1 cellular context compared by ENCODE assay signal in the genomic region with DNA sequence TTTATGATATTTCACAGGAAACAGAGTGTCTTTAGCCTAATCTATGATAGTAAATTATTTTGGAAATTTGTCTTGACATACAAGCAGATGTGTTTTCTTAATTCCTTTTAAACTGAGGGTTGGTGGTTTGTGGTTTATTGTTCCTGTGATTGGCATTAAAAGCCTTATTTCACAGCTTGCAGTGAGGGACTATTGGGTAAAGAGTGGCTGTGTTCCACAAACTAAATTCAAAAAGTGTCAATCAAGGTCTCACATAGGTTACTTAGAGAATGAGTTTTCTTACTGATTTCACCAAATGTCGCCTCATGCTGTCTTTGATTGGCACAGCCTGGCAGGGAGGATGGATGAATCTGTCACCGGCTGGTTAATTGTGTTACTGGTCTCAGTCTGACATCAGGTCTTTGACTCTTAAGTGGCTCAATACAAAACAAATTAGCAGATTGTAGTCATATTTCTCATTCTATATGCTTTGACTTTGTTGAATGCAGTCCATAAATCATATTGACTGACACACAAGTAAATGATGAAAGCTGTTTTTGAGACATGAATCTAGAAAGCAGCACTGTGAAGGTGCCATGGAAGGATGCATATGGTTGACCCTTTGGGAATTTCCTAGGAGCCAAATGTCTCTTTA.
TF ChIP-seq lines count a peak whose summit lies in the region.

No MANE protein-coding gene starts in this region.

TF ChIP-seq in GM23338, 12 proteins besides CTCF, POLR2A, EP300 and RAD21 (continued from another document):
- TF ChIP-seq, protein P1, sequence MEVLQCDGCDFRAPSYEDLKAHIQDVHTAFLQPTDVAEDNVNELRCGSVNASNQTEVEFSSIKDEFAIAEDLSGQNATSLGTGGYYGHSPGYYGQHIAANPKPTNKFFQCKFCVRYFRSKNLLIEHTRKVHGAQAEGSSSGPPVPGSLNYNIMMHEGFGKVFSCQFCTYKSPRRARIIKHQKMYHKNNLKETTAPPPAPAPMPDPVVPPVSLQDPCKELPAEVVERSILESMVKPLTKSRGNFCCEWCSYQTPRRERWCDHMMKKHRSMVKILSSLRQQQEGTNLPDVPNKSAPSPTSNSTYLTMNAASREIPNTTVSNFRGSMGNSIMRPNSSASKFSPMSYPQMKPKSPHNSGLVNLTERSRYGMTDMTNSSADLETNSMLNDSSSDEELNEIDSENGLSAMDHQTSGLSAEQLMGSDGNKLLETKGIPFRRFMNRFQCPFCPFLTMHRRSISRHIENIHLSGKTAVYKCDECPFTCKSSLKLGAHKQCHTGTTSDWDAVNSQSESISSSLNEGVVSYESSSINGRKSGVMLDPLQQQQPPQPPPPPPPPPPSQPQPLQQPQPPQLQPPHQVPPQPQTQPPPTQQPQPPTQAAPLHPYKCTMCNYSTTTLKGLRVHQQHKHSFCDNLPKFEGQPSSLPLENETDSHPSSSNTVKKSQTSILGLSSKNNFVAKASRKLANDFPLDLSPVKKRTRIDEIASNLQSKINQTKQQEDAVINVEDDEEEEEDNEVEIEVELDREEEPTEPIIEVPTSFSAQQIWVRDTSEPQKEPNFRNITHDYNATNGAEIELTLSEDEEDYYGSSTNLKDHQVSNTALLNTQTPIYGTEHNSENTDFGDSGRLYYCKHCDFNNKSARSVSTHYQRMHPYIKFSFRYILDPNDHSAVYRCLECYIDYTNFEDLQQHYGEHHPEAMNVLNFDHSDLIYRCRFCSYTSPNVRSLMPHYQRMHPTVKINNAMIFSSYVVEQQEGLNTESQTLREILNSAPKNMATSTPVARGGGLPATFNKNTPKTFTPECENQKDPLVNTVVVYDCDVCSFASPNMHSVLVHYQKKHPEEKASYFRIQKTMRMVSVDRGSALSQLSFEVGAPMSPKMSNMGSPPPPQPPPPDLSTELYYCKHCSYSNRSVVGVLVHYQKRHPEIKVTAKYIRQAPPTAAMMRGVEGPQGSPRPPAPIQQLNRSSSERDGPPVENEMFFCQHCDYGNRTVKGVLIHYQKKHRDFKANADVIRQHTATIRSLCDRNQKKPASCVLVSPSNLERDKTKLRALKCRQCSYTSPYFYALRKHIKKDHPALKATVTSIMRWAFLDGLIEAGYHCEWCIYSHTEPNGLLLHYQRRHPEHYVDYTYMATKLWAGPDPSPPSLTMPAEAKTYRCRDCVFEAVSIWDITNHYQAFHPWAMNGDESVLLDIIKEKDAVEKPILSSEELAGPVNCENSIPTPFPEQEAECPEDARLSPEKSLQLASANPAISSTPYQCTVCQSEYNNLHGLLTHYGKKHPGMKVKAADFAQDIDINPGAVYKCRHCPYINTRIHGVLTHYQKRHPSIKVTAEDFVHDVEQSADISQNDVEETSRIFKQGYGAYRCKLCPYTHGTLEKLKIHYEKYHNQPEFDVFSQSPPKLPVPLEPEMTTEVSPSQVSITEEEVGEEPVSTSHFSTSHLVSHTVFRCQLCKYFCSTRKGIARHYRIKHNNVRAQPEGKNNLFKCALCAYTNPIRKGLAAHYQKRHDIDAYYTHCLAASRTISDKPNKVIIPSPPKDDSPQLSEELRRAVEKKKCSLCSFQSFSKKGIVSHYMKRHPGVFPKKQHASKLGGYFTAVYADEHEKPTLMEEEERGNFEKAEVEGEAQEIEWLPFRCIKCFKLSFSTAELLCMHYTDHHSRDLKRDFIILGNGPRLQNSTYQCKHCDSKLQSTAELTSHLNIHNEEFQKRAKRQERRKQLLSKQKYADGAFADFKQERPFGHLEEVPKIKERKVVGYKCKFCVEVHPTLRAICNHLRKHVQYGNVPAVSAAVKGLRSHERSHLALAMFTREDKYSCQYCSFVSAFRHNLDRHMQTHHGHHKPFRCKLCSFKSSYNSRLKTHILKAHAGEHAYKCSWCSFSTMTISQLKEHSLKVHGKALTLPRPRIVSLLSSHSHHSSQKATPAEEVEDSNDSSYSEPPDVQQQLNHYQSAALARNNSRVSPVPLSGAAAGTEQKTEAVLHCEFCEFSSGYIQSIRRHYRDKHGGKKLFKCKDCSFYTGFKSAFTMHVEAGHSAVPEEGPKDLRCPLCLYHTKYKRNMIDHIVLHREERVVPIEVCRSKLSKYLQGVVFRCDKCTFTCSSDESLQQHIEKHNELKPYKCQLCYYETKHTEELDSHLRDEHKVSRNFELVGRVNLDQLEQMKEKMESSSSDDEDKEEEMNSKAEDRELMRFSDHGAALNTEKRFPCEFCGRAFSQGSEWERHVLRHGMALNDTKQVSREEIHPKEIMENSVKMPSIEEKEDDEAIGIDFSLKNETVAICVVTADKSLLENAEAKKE (CRISPR knock-in tag; IDR thresholded peaks at IDR 0.05), result no peak
- TF ChIP-seq EZH2 (IDR thresholded peaks at IDR 0.05; ENCODE audit: low read depth, unreplicated experiment), result no peak
- TF ChIP-seq STAT1 (IDR thresholded peaks at IDR 0.05; ENCODE audit: unreplicated experiment), result no peak
- TF ChIP-seq, protein P2, sequence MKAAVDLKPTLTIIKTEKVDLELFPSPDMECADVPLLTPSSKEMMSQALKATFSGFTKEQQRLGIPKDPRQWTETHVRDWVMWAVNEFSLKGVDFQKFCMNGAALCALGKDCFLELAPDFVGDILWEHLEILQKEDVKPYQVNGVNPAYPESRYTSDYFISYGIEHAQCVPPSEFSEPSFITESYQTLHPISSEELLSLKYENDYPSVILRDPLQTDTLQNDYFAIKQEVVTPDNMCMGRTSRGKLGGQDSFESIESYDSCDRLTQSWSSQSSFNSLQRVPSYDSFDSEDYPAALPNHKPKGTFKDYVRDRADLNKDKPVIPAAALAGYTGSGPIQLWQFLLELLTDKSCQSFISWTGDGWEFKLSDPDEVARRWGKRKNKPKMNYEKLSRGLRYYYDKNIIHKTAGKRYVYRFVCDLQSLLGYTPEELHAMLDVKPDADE (IDR thresholded peaks at IDR 0.05), result no peak
- no peak for TF ChIP-seq POLR2AphosphoS5 (IDR thresholded peaks at IDR 0.05; ENCODE audit: low read depth)
- no peak for TF ChIP-seq JUNB (IDR thresholded peaks at IDR 0.05; ENCODE audit: unreplicated experiment)
- TF ChIP-seq ZNF331 (CRISPR knock-in tag; IDR thresholded peaks at IDR 0.05; ENCODE audit: low read depth), result no peak
- TF ChIP-seq, protein P3, sequence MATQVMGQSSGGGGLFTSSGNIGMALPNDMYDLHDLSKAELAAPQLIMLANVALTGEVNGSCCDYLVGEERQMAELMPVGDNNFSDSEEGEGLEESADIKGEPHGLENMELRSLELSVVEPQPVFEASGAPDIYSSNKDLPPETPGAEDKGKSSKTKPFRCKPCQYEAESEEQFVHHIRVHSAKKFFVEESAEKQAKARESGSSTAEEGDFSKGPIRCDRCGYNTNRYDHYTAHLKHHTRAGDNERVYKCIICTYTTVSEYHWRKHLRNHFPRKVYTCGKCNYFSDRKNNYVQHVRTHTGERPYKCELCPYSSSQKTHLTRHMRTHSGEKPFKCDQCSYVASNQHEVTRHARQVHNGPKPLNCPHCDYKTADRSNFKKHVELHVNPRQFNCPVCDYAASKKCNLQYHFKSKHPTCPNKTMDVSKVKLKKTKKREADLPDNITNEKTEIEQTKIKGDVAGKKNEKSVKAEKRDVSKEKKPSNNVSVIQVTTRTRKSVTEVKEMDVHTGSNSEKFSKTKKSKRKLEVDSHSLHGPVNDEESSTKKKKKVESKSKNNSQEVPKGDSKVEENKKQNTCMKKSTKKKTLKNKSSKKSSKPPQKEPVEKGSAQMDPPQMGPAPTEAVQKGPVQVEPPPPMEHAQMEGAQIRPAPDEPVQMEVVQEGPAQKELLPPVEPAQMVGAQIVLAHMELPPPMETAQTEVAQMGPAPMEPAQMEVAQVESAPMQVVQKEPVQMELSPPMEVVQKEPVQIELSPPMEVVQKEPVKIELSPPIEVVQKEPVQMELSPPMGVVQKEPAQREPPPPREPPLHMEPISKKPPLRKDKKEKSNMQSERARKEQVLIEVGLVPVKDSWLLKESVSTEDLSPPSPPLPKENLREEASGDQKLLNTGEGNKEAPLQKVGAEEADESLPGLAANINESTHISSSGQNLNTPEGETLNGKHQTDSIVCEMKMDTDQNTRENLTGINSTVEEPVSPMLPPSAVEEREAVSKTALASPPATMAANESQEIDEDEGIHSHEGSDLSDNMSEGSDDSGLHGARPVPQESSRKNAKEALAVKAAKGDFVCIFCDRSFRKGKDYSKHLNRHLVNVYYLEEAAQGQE (IDR thresholded peaks at IDR 0.05; ENCODE audit: unreplicated experiment), result no peak
- TF ChIP-seq NANOG (IDR thresholded peaks at IDR 0.05; ENCODE audit: borderline replicate concordance), result no peak
- TF ChIP-seq EZH2phosphoT487 (IDR thresholded peaks at IDR 0.05; ENCODE audit: unreplicated experiment), result no peak
